8 cellular contexts compared by ENCODE assay signal in the genomic region with DNA sequence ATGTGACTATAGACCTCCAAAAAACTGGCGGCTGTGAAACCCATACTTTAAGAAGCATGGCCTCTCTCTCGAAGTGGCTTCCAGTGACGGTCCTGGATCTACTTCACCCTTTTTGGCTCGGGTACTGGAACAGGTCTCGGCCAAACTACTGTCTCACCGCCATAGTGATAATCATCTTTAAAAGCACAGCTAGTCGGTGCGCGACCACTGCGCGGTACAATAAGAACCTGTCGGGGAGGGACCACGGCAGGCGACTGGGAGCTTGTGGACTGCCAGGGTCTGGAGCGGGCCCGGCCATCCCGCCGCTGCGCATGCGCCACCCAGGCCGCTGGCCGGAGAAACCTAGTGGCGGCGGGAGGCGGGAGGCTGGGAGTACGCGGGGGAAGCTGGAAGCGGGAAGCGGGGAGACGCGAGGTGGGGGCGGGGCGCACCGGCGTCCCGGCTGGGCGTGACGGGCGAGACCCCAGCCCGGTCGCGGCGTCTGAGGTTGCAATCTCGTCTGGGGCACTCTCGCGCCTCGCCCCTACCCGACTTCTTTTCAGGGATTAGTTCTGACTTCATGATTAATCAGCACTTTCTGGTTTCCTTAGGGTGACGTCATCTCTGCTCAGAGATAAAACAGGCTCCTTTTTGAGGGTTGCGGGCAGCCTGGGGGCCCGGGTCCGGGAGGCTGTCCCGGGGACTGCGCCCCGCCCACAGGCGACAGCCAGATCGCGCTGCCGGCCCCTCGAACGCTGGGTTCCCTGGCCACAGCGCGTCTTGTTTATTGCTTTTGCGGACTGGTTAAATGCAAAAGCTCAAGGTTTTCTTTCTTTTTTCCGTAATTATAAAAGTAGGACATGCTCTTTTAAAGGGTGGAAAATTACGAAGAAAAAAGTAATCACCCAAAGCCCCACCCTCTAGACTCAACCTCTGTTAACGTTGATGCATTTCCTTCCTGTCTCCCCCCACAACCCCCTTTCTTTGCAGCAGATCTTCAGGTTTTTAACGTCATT.
A peak's percentile ranks its signal among the peaks of the same experiment; 100 is the strongest.
DNase-seq lines count a peak whose midpoint lies in the region; ATAC-seq and TF ChIP-seq lines count a peak whose summit lies in the region.

No MANE protein-coding gene starts in this region.

- H3K9ac ChIP-seq in colonic mucosa (ENCODE audit: low read depth in 2 of 2, low read length in 2 of 2), result peak overlapping the region; percentile 55 to 88

- no peaks in the 10 kb centered on the region for H3K36me3 ChIP-seq in colonic mucosa

- no peak for TF ChIP-seq CTCF in colonic mucosa (IDR thresholded peaks at IDR 0.05)

- H3K4me1 ChIP-seq in colonic mucosa, result no peaks in the 10 kb centered on the region

- DNase-seq in ACHN, result peak; percentile 85
- DNase-seq in NCI-H510A (lab: John Stamatoyannopoulos, UW), result peak; percentile 63
- peak; percentile 81 for DNase-seq in activated CD4-positive, alpha-beta T cell treated with anti-CD3 and anti-CD28 coated beads for 48 hours
- DNase-seq in colonic mucosa, result peak; percentile 87
- DNase-seq in left colon, result peak; percentile 87
- DNase-seq in stimulated activated CD4-positive, alpha-beta T cell treated with anti-CD3 and anti-CD28 coated beads, Interleukin-1b, Interleukin-23, amount 100 ng/mL, for 4 hours (ENCODE audit: low read depth in 2 of 2), result peak; percentile 57 to 63

- no peaks in the 10 kb centered on the region for H3K9me3 ChIP-seq in colonic mucosa

- H3K4me3 ChIP-seq in colonic mucosa, result peak overlapping the region; percentile 61

- in situ Hi-C loops in ACHN (cut with HindIII; ENCODE audit: low pct_ligation_motif_present, low pct_unique_long_range_greater_than_20kb, low sequenced_read_pairs), result no loop called here

- intact Hi-C loops in colonic mucosa (cut with DNase I), result loop anchor here (10.0 kb wide), 1 partner anchor 231 kb away; no protein-coding TSS in a partner anchor
- intact Hi-C loops in left colon (cut with DNase I, micrococcal nuclease), result no loop called here

- peak overlapping the region; percentile 64 for H3K27ac ChIP-seq in colonic mucosa

- ATAC-seq in GM18873 (IDR thresholded peaks at IDR 0.05; ENCODE audit: low FRiP score, unreplicated experiment), result peak; percentile 81
- ATAC-seq in HG03135 (IDR thresholded peaks at IDR 0.05; ENCODE audit: unreplicated experiment), result peak; percentile 87
- ATAC-seq in left colon, result peak; percentile 97

- H3K27me3 ChIP-seq in colonic mucosa, result no peaks in the 10 kb centered on the region

Comparison
In these comparisons a context has a peak if more than half of its experiments do, and no peak if none do; other contexts are left out.
1. Peak in every context shown above with its lines: DNase-seq, ATAC-seq, H3K4me3 ChIP-seq and H3K27ac ChIP-seq.